Comparison of ENCODE assay signal across 8 cellular contexts in genomic region chr17:81034779-81035388, GRCh38. TPM values are rescaled to one million over a fixed set of nuclear protein-coding genes. Genes with fewer than 3 reads are reported as not detected.
DNase-seq lines count a peak whose midpoint lies in the region; ATAC-seq, FAIRE-seq and TF ChIP-seq lines count a peak whose summit lies in the region.

BAIAP2 (plus strand) TSS chr17:81035151; CDS start chr17:81035255, 104 bp downstream.

- no CpG with 5 or more reads among the region's 76 CpGs for WGBS in iPS DF 6.9 (ENCODE audit: insufficient coverage, insufficient read length)

- H3K36me3 ChIP-seq in iPS DF 6.9 (ENCODE audit: control insufficient read depth, insufficient read depth, low read length), result peaks cover 6% of the 10 kb centered on the region; the same call in 1 of the 2 replicates

- peak; percentile 66 for FAIRE-seq in GM12892 (lab: Jason Lieb, UNC)

- H3K4me3 ChIP-seq in iPS DF 6.9 (ENCODE audit: low read length), result peak within 1 kb of the TSS; percentile 85

- H3K27ac Mint-ChIP-seq in brain, result peak within 1 kb of the TSS; percentile 93 to 100 (median 96)

- H3K27me3 ChIP-seq in iPS DF 6.9 (ENCODE audit: control insufficient read depth, insufficient read depth, low read length), result no peaks in the 10 kb centered on the region; the same call in 1 of the 2 replicates

- H3K36me3 Mint-ChIP-seq in brain, result peaks cover 18% of the 10 kb centered on the region

- H3K4me1 ChIP-seq in iPS DF 6.9 (ENCODE audit: control insufficient read depth, insufficient read depth, low read length), result no peaks in the 10 kb centered on the region

- ATAC-seq in HG02870 (IDR thresholded peaks at IDR 0.05; ENCODE audit: unreplicated experiment), result peak; percentile 60
- ATAC-seq in sciatic nerve, result peak; percentile 85
- no peak for ATAC-seq in HG03095 (IDR thresholded peaks at IDR 0.05; ENCODE audit: unreplicated experiment)

- H3K4me1 Mint-ChIP-seq in brain, result peaks cover 81% of the 10 kb centered on the region

- H3K9me3 ChIP-seq in iPS DF 6.9 (ENCODE audit: control insufficient read depth, insufficient read depth, low read length), result no peaks in the 10 kb centered on the region

- intact Hi-C loops in sciatic nerve (cut with DNase I), result loop anchor here (5.0 kb wide), 1 partner anchor 62 kb away; no protein-coding TSS in a partner anchor

- DNase-seq in GM12892 (ENCODE audit: insufficient read length) (peak; percentile 100), NCI-H2029 treated with DMSO at 0.1 percent for 48 hours (lab: John Stamatoyannopoulos, UW) (peak; percentile 31), UCSD-AML1 (lab: John Stamatoyannopoulos, UW; ENCODE audit: unreplicated experiment) (peak; percentile 96), iPS DF 6.9 (ENCODE audit: low read depth, low spot score) (peak; percentile 64), sciatic nerve (ENCODE audit: low spot score) (peak; percentile 99)

- no peak within 1 kb of the TSS for H3K27ac ChIP-seq in iPS DF 6.9 (ENCODE audit: low read length)

- peaks cover 0 to 2% (median 0%) of the 10 kb centered on the region in 5 experiments for H3K9me3 Mint-ChIP-seq in brain

- H3K27me3 Mint-ChIP-seq in brain, result peaks cover 10% of the 10 kb centered on the region

- TF ChIP-seq POLR2A in GM12892 (IDR thresholded peaks at IDR 0.05; ENCODE audit: low read depth, low read length), result peak; percentile 77; the same call in 1 of the 2 replicates

- no peak for TF ChIP-seq CTCF in brain (conservative IDR thresholded peaks at IDR 0.05)

- peak within 1 kb of the TSS; percentile 92 to 98 (median 97) for H3K4me3 Mint-ChIP-seq in brain

RNA-seq across cellular contexts. Expression of gene BAIAP2, which starts in this region (rescaled TPM):
- 1.5 TPM for polyA plus RNA-seq in GM12892 (2012; ENCODE audit: missing spikeins)
- 87.8 TPM for polyA plus RNA-seq in brain (ENCODE audit: insufficient read depth, low read depth, low replicate concordance)
- total RNA-seq in sciatic nerve, result 50.9 TPM

Comparison
In these comparisons a context has a peak if more than half of its experiments do, and no peak if none do; other contexts are left out.
1. DNase-seq: peak in every context shown above with its lines; median percentile 100 in GM12892; 99 in sciatic nerve; 96 in UCSD-AML1; 64 in iPS DF 6.9; 31 in NCI-H2029 treated with DMSO at 0.1 percent for 48 hours.